Comparison of ENCODE assay signal across 1 cellular context in genomic region chr20:44401052-44401769, GRCh38.
A peak's percentile ranks its signal among the peaks of the same experiment; 100 is the strongest.
TF ChIP-seq lines count a peak whose summit lies in the region.

No MANE protein-coding gene starts in this region.

TF ChIP-seq in HepG2, 621 proteins besides CTCF, POLR2A, EP300 and RAD21 (continued from another document):
- TF ChIP-seq ZBTB40 (IDR thresholded peaks at IDR 0.05), result no peak
- TF ChIP-seq ZBTB40 (CRISPR knock-in tag; IDR thresholded peaks at IDR 0.05), result peak; percentile 81
- TF ChIP-seq ZNF574 (CRISPR knock-in tag; IDR thresholded peaks at IDR 0.05), result peak; percentile 44; the same call in 1 of the 2 replicates
